2 cellular contexts compared by ENCODE assay signal in genomic region chr6:36375644-36376155, GRCh38.
TF ChIP-seq lines count a peak whose summit lies in the region.

No MANE protein-coding gene starts in this region.

TF ChIP-seq in GM23338, 12 proteins besides CTCF, POLR2A, EP300 and RAD21:
- no peak for TF ChIP-seq CREB1 (CRISPR knock-in tag; IDR thresholded peaks at IDR 0.05; ENCODE audit: low read depth)
- no peak for TF ChIP-seq ZNF462 (CRISPR knock-in tag; IDR thresholded peaks at IDR 0.05)
- no peak for TF ChIP-seq NANOG (IDR thresholded peaks at IDR 0.05; ENCODE audit: borderline replicate concordance)
- TF ChIP-seq REST (IDR thresholded peaks at IDR 0.05; ENCODE audit: unreplicated experiment), result no peak
- TF ChIP-seq EZH2phosphoT487 (IDR thresholded peaks at IDR 0.05; ENCODE audit: unreplicated experiment), result no peak
- TF ChIP-seq POLR2AphosphoS5 (IDR thresholded peaks at IDR 0.05; ENCODE audit: low read depth), result no peak
- TF ChIP-seq JUNB (IDR thresholded peaks at IDR 0.05; ENCODE audit: unreplicated experiment), result no peak
- no peak for TF ChIP-seq ZNF331 (CRISPR knock-in tag; IDR thresholded peaks at IDR 0.05; ENCODE audit: low read depth)
- no peak for TF ChIP-seq EZH2 (IDR thresholded peaks at IDR 0.05; ENCODE audit: low read depth, unreplicated experiment)
- no peak for TF ChIP-seq STAT1 (IDR thresholded peaks at IDR 0.05; ENCODE audit: unreplicated experiment)
- TF ChIP-seq ZNF114 (CRISPR knock-in tag; IDR thresholded peaks at IDR 0.05), result no peak
- no peak for TF ChIP-seq ETS1 (IDR thresholded peaks at IDR 0.05)

TF ChIP-seq in H1, 55 proteins besides CTCF, POLR2A, EP300 and RAD21:
- TF ChIP-seq SAP30 (IDR thresholded peaks at IDR 0.05; ENCODE audit: insufficient read depth, insufficient replicate concordance, low read length) (no peak), RFX5 (IDR thresholded peaks at IDR 0.05; ENCODE audit: borderline replicate concordance, low read depth, low read length) (no peak), CBX8 (IDR thresholded peaks at IDR 0.05; ENCODE audit: borderline replicate concordance, low read depth, low read length) (no peak), GTF2F1 (IDR thresholded peaks at IDR 0.05; ENCODE audit: borderline replicate concordance, low read depth, low read length) (no peak)
